8 cellular contexts compared by ENCODE assay signal in the genomic region with DNA sequence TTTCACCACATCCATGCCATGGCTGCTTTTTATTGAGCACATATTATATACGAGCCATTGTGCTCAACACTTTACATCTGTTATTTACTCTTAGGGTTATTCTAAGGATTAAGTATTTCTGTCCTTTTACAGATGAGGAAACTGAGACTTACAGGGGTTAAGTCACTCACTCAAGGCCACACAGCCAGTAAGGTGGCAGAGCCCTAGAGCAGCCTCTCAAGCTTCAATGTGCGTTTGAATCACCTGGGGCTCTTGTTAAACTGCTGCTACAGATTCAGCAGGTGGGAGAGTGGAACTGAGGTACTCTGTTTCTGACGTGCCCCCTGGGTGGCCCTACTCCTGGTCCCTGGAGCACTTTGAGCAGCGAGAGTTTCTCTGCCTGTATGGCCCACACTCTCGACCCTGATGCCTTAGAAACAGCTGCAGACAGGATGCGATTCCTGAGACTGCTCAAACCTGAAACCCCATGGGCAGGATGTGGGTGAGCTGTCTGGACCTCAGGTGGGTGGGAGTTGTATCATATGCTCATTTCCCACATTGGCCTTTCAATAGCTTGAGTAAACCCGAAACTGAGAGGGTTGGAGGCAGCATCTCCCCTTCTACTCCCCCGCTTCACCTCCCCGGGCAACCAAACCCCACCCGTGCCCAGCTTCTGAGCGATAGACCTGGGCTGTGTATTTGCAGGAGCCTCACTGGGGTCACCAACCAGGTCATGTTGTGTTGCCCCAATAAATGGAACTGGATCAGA. TPM values are rescaled to one million over a fixed set of nuclear protein-coding genes. Genes with fewer than 3 reads are reported as not detected.
DNase-seq lines count a peak whose midpoint lies in the region; ATAC-seq lines count a peak whose summit lies in the region.

No MANE protein-coding gene starts in this region.

- ATAC-seq in GM18517 (IDR thresholded peaks at IDR 0.05; ENCODE audit: unreplicated experiment) (peak; percentile 94), HG02870 (IDR thresholded peaks at IDR 0.05; ENCODE audit: unreplicated experiment) (peak; percentile 95)
- peak; percentile 92 for ATAC-seq in activated CD4-positive, CD25-positive, alpha-beta regulatory T cell treated with anti-CD3 and anti-CD28 coated beads, Interleukin-2, amount 50 U/mL, for 24 hours

- no peaks in the 10 kb centered on the region for H3K9me3 Mint-ChIP-seq in immature natural killer cell

- peak overlapping the region; percentile 72 to 80 (median 76) for H3K4me3 Mint-ChIP-seq in immature natural killer cell

- H3K27ac Mint-ChIP-seq in immature natural killer cell = peak overlapping the region; percentile 47 to 83 (median 77)

- peaks cover 0 to 10% (median 0%) of the 10 kb centered on the region in 3 donors for H3K36me3 Mint-ChIP-seq in immature natural killer cell

- 0 out of 2 replicates have a peak, but pooled peaks cover 2% of the 10 kb centered on the region for H3K27me3 ChIP-seq in MG63

- no peak overlapping the region for H3K4me3 ChIP-seq in MG63

- DNase-seq in immature natural killer cell (peak; percentile 74 to 80 (median 79)), globus pallidus (ENCODE audit: low spot score) (no peak), mesenteric fat pad (ENCODE audit: low spot score) (no peak), hippocampal formation (lab: John Stamatoyannopoulos, UW) (no peak), MG63 (no peak)

- H3K36me3 ChIP-seq in MG63 = no peaks in the 10 kb centered on the region

- no peaks in the 10 kb centered on the region for H3K9me3 ChIP-seq in MG63

- H3K27me3 Mint-ChIP-seq in immature natural killer cell (ENCODE audit: low read depth in 3 of 3) = peaks cover 2 to 8% (median 3%) of the 10 kb centered on the region in 3 donors

- peaks cover 40 to 55% of the 10 kb centered on the region in 2 donors for H3K4me1 Mint-ChIP-seq in immature natural killer cell

RNA-seq across cellular contexts. Expression of gene MAN1C1, which starts 59.3 kb away (rescaled TPM):
- polyA plus RNA-seq in immature natural killer cell = 1 to 10 TPM in 2 of 3 donors, under 1 TPM in 1; 0.48 to 2.8 (median 1.2) TPM
- 21.9 TPM for total RNA-seq in mesenteric fat pad
- total RNA-seq in MG63 (2014; rRNA removed; shearing (Covaris generic); ENCODE audit: low replicate concordance) = 0.26 TPM in 1 of 2 replicates, not detected in the other

Comparison
In these comparisons a context has a peak if more than half of its experiments do, and no peak if none do; other contexts are left out.
1. DNase-seq: peak in immature natural killer cell (3 of 3); none in globus pallidus (single experiment), mesenteric fat pad (single experiment), hippocampal formation (0 of 2) and MG63 (single experiment).
2. RNA of gene MAN1C1, which starts 59.3 kb away (total RNA-seq): 21.9 TPM in mesenteric fat pad (single experiment); 0.26 TPM in MG63; every median in the first group is over 10 times any median in the second.
3. Peak in every context shown above with its lines, with median percentiles within 50 percentile points of each other: ATAC-seq.